Comparison of ENCODE assay signal across 1 cellular context in the genomic region with DNA sequence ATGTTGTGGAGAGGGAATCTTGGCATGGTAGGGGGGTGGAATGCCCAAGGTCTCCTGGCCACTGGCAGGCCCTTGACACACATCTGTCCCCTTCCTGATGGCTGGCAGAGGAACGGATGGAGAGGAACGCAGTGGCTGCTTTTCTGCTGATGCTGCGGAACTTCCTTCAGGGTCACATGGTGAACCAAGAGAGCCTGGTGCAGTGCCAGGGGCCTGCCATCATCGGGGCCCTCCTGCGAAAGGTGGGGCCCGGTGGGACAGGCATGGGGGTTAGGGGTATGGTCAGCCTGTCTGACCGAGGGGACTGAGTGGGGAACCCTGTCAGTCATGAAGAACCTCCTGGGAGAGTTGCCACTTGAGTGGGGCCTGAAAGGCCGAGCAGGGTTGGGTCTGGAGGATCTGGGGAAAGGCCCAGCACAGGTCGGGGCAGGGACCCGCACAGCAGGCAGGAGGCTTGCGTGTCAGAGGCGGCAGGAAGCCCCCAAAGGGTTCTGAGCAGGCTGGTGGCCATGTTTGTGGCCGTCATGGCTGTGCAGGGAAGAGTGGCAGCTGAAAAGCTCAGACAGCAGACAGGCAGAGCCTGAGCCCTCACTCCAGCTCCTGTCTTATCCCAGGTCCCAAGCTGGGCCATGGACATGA.
A peak's percentile ranks its signal among the peaks of the same experiment; 100 is the strongest.
TF ChIP-seq lines count a peak whose summit lies in the region.

No MANE protein-coding gene starts in this region.

TF ChIP-seq in HepG2, 621 proteins besides CTCF, POLR2A, EP300 and RAD21:
- TF ChIP-seq ZNF501 (CRISPR knock-in tag; IDR thresholded peaks at IDR 0.05) (no peak), MAFK (conservative IDR thresholded peaks at IDR 0.05 in 1 of 2, IDR thresholded peaks at IDR 0.05 in 1 of 2; ENCODE audit: low read length in 2 of 2) (peak; percentile 71 to 72), MAFF (IDR thresholded peaks at IDR 0.05; ENCODE audit: low read depth, low read length) (peak; percentile 55; the same call in 1 of the 2 replicates)
